ENCODE assay signal across 25 cellular contexts in the genomic region with DNA sequence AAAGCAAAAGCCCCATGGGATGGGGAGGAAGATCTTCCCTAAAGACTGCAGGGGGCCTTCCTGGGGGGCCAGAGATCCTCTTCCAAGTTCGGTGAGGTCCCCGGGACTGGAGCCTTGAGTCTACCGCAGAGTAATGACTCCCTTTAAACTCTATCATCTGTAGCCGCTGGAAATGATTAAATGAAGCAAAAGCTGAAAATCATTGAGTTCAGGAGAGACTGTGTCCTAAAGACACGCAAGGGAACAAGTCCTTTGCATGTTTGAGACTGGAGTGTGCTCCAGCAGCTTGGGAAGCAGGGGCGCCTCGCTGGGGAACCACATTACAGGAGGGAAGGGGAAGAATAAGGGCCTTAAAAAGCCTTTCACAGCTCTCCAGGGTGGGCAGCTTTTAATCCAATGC.
"Had no signal": no experiment of that assay in that cellular context is flagged by ENCODE, and none has a peak within 500 bp of the region (broad histone marks: within the 10 kb centered on the region; RNA-seq: fewer than 3 reads in every experiment).

No MANE protein-coding gene starts in this region.

- H3K36me3 Mint-ChIP-seq: natural killer cell; stimulated activated effector memory CD8-positive, alpha-beta T cell treated with anti-CD3 and anti-CD28 coated beads, Interleukin-12 subunit alpha, Interleukin-12 subunit beta, amount 100 ng/mL, for 72 hours; type B pancreatic cell had no signal

- H3K4me1 Mint-ChIP-seq: natural killer cell; stimulated activated effector memory CD8-positive, alpha-beta T cell treated with anti-CD3 and anti-CD28 coated beads, Interleukin-12 subunit alpha, Interleukin-12 subunit beta, amount 100 ng/mL, for 72 hours had no signal

- H3K4me3 ChIP-seq: dorsolateral prefrontal cortex, gastroesophageal sphincter, heart right ventricle, left ventricle myocardium inferior, lower lobe of right lung, ovary, psoas muscle, sigmoid colon, stomach, thyroid gland had no signal

- H3K27ac ChIP-seq: dorsolateral prefrontal cortex, epithelial cell of prostate, foreskin keratinocyte, gastroesophageal sphincter, heart right ventricle, left ventricle myocardium inferior, lower lobe of right lung, ovary, psoas muscle, sigmoid colon, stomach, thyroid gland had no signal

- H3K27me3 ChIP-seq: foreskin keratinocyte, ovary, thyroid gland had no signal

- ATAC-seq: foreskin keratinocyte; gastroesophageal sphincter; heart right ventricle; left cardiac atrium; psoas muscle; right cardiac atrium; stimulated activated effector memory CD8-positive, alpha-beta T cell treated with anti-CD3 and anti-CD28 coated beads, Interleukin-12 subunit alpha, Interleukin-12 subunit beta, amount 100 ng/mL, for 72 hours had no signal

- H3K9me3 ChIP-seq: gastroesophageal sphincter, heart right ventricle, left ventricle myocardium inferior, lower lobe of right lung, ovary, psoas muscle, sigmoid colon, stomach, thyroid gland had no signal

- DNase-seq: cerebellar nuclear complex; dorsolateral prefrontal cortex; effector CD4-positive, alpha-beta T cell; foreskin keratinocyte; glutamatergic neuron; heart right ventricle; hippocampal formation; left cardiac atrium; left ventricle myocardium inferior; lower lobe of right lung; natural killer cell; ovary; posterior cingulate gyrus; psoas muscle; right cardiac atrium; sigmoid colon; stimulated activated CD4-positive, alpha-beta T cell treated with anti-CD3 and anti-CD28 coated beads, Interleukin-2, amount 100 ng/mL, for 24 hours; stimulated activated CD4-positive, alpha-beta T cell treated with anti-CD3 and anti-CD28 coated beads, Interleukin-4, amount 100 ng/mL, for 24 hours; stimulated activated naive CD4-positive, alpha-beta T cell treated with Interleukin-2 at 50 U/mL for 16 hours; stomach; thyroid gland had no signal

- H3K4me1 ChIP-seq: gastroesophageal sphincter, psoas muscle, sigmoid colon, thyroid gland had no signal

- H3K36me3 ChIP-seq: gastroesophageal sphincter, heart right ventricle, left ventricle myocardium inferior, lower lobe of right lung, ovary, sigmoid colon, stomach, thyroid gland had no signal

- H3K27ac Mint-ChIP-seq: natural killer cell; stimulated activated effector memory CD8-positive, alpha-beta T cell treated with anti-CD3 and anti-CD28 coated beads, Interleukin-12 subunit alpha, Interleukin-12 subunit beta, amount 100 ng/mL, for 72 hours; type B pancreatic cell had no signal

- H3K4me3 Mint-ChIP-seq: natural killer cell; stimulated activated effector memory CD8-positive, alpha-beta T cell treated with anti-CD3 and anti-CD28 coated beads, Interleukin-12 subunit alpha, Interleukin-12 subunit beta, amount 100 ng/mL, for 72 hours; type B pancreatic cell had no signal

- H3K9me3 Mint-ChIP-seq: natural killer cell; stimulated activated effector memory CD8-positive, alpha-beta T cell treated with anti-CD3 and anti-CD28 coated beads, Interleukin-12 subunit alpha, Interleukin-12 subunit beta, amount 100 ng/mL, for 72 hours; type B pancreatic cell had no signal
